ENCODE assay signal across 8 cellular contexts in the genomic region with DNA sequence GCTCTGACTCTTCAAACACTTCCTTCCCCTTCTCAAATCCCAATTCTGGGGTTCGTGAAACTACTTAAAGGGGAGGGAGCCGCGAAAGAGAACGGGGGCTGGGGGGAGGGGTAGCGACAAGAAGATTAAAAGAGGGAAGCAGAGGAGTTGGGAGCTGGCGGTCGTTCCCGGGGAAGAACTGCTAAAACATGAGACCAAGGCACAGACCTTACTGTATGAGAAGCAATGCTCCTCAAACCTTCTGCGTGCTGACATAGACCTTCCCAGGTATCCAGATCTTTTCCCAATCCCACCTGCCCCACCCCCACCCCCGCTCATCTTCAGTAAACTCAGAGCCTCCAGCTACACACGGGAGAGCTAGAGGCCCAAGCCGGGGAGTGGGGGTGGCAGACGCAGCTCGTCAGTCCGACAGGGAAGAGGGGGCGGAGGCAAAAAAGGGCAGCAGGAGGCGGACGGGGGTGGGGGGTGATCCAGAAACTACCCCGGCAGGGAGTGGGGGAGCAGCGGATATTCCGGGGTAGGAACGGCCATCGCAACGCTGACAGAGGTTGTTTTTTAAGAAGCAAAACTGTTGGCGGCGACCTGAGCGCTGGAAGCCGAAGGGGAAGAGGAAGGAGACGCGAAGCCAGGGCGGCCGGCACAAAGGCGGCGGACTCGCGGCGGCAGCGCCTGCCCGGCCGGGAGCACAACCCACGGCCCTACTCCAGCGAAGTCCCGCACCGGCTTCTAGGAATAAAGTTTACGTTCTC. TPM values are rescaled to one million over a fixed set of nuclear protein-coding genes. Genes with fewer than 3 reads are reported as not detected.
DNase-seq lines count a peak whose midpoint lies in the region; ATAC-seq and TF ChIP-seq lines count a peak whose summit lies in the region.

No MANE protein-coding gene starts in this region.

- H3K27me3 ChIP-seq in prostate gland (replicated peaks; ENCODE audit: insufficient read depth) = no peaks in the 10 kb centered on the region

- no peak for TF ChIP-seq CTCF in prostate gland (IDR thresholded peaks at IDR 0.05)

- H3K27me3 Mint-ChIP-seq in T-cell = peaks cover 17 to 30% of the 10 kb centered on the region in 2 donors

- peaks cover 13 to 16% (median 15%) of the 10 kb centered on the region in 3 donors for H3K4me1 Mint-ChIP-seq in T-cell

- H3K36me3 Mint-ChIP-seq in T-cell = peaks cover 4% of the 10 kb centered on the region

- CTCF ChIA-PET in T-cell (lab: Charles Lee) = interaction anchor here (0.6 kb wide), 2 partner anchors 503 to 1463 kb away, joined by 3 read pairs; no protein-coding TSS in a partner anchor

- H3K9me3 ChIP-seq in prostate gland = no peaks in the 10 kb centered on the region

- intact Hi-C loops in prostate gland (cut with DNase I) = loop anchor here (5.0 to 10.0 kb wide), 2 partner anchors 97 to 179 kb away; a partner anchor contains a TSS

- no peaks in the 10 kb centered on the region for H3K9me3 Mint-ChIP-seq in T-cell

- under 1% methylated on average over 45 of the region's 45 CpGs for whole genome bisulfite sequencing in prostate gland

- POLR2A ChIA-PET in T-cell (lab: Charles Lee) = interaction anchor here in 1 of 2 donors (0.6 kb wide), 1 partner anchor 117 kb away, joined by 10 read pairs; no protein-coding TSS in a partner anchor

- H3K4me1 ChIP-seq in prostate gland (replicated peaks) = no peaks in the 10 kb centered on the region

- ATAC-seq in GM18499 (IDR thresholded peaks at IDR 0.05; ENCODE audit: insufficient read depth, unreplicated experiment) = peak; percentile 44
- peak; percentile 50 for ATAC-seq in HG02840 (IDR thresholded peaks at IDR 0.05; ENCODE audit: low FRiP score, unreplicated experiment)
- ATAC-seq in T-cell (replicated peaks in 1 of 4) = peak; percentile 66 to 78 (median 75)
- no peak for ATAC-seq in GM18520 (IDR thresholded peaks at IDR 0.05; ENCODE audit: unreplicated experiment)

- no peak overlapping the region for H3K27ac Mint-ChIP-seq in T-cell

- peak overlapping the region; percentile 70 to 76 for H3K4me3 ChIP-seq in prostate gland

- H3K4me3 Mint-ChIP-seq in T-cell = peak overlapping the region; percentile 84 to 91 (median 86)

- peak; percentile 64 for TF ChIP-seq POLR2A in prostate gland (IDR thresholded peaks at IDR 0.05)

- DNase-seq in NCI-H146 treated with DMSO at 0.1 percent for 48 hours (lab: John Stamatoyannopoulos, UW; ENCODE audit: unreplicated experiment) = peak; percentile 66
- DNase-seq in T-cell = peak in 32 of 34 experiments; percentile 2 to 52 (median 20)
- peak; percentile 95 for DNase-seq in astrocyte of the hippocampus (ENCODE audit: low read depth, low spot score)
- peak; percentile 83 for DNase-seq in hepatic stellate cell (ENCODE audit: low spot score)
- peak; percentile 94 for DNase-seq in prostate gland (ENCODE audit: low spot score)

- H3K27ac ChIP-seq in prostate gland = peak overlapping the region; percentile 98 to 99

- no peaks in the 10 kb centered on the region for H3K36me3 ChIP-seq in prostate gland

RNA-seq across cellular contexts. Expression of a gene that starts 1.0 kb away (rescaled TPM):
- total RNA-seq in T-cell (10 to 100 TPM; 21.2 to 38.5 (median 27.2) TPM), prostate gland (10 to 100 TPM; 60.8 to 84.5 TPM)

Comparison
In these comparisons a context has a peak if more than half of its experiments do, and no peak if none do; other contexts are left out.
1. DNase-seq: peak in every context shown above with its lines; median percentile 95 in astrocyte of the hippocampus; 94 in prostate gland; 83 in hepatic stellate cell; 66 in NCI-H146 treated with DMSO at 0.1 percent for 48 hours; 20 in T-cell.